Comparison of ENCODE assay signal across 23 cellular contexts in genomic region chr15:94052711-94053110, GRCh38.
"Had no signal": no experiment of that assay in that cellular context is flagged by ENCODE, and none has a peak within 500 bp of the region (broad histone marks: within the 10 kb centered on the region; RNA-seq: fewer than 3 reads in every experiment).

No MANE protein-coding gene starts in this region.

- H3K4me2 ChIP-seq: smooth muscle cell had no signal

- H3K27me3 ChIP-seq: gastroesophageal sphincter, left lung, right lobe of liver, thyroid gland, vagina had no signal

- DNase-seq: cerebellar nuclear complex; cortex of kidney; effector CD4-positive, alpha-beta T cell; foreskin fibroblast; glutamatergic neuron; heart right ventricle; hippocampal formation; left cardiac atrium; left lung; mesendoderm; natural killer cell; right lobe of liver; stimulated activated CD4-positive, alpha-beta T cell treated with anti-CD3 and anti-CD28 coated beads, Interleukin-12 subunit alpha, Interleukin-12 subunit beta, amount 100 ng/mL, for 4 hours; stimulated activated CD4-positive, alpha-beta T cell treated with anti-CD3 and anti-CD28 coated beads, Interleukin-1b, Interleukin-23, amount 100 ng/mL, for 48 hours; stimulated activated CD4-positive, alpha-beta T cell treated with anti-CD3 and anti-CD28 coated beads, Interleukin-4, amount 100 ng/mL, for 1 hour; stimulated activated CD8-positive, alpha-beta memory T cell treated with anti-CD3 and anti-CD28 coated beads, Interleukin-4, amount 100 ng/mL, for 48 hours; stimulated activated naive CD4-positive, alpha-beta T cell; stimulated activated naive CD8-positive, alpha-beta T cell treated with anti-CD3 and anti-CD28 coated beads, Interleukin-15, amount 100 ng/mL, for 72 hours; thyroid gland; trophoblast cell had no signal

- H3K4me1 ChIP-seq: heart right ventricle, right lobe of liver, thyroid gland had no signal

- H3K27ac ChIP-seq: gastroesophageal sphincter, heart right ventricle, left lung, right lobe of liver, thyroid gland, vagina had no signal

- ATAC-seq: gastroesophageal sphincter; heart right ventricle; left lung; right lobe of liver; stimulated activated naive CD8-positive, alpha-beta T cell treated with anti-CD3 and anti-CD28 coated beads, Interleukin-15, amount 100 ng/mL, for 72 hours had no signal

- H3K4me3 ChIP-seq: gastroesophageal sphincter, heart right ventricle, left lung, right lobe of liver, smooth muscle cell, thyroid gland, vagina had no signal

- H3K36me3 ChIP-seq: gastroesophageal sphincter, heart right ventricle, left lung, right lobe of liver, thyroid gland, vagina had no signal

- H3K9me3 ChIP-seq: gastroesophageal sphincter, heart right ventricle, left lung, right lobe of liver, thyroid gland, vagina had no signal
